Comparison of ENCODE assay signal across 23 cellular contexts in genomic region chr11:78786746-78787145, GRCh38.
"Had no signal": no experiment of that assay in that cellular context is flagged by ENCODE, and none has a peak within 500 bp of the region (broad histone marks: within the 10 kb centered on the region; RNA-seq: fewer than 3 reads in every experiment).

No MANE protein-coding gene starts in this region.

- H3K27ac ChIP-seq: HL-60, SJSA1, SK-N-MC had no signal

- H3K27me3 ChIP-seq: MG63, SJSA1 had no signal

- H3K4me3 ChIP-seq: MG63, SJSA1, SK-N-MC had no signal

- H3K9me3 ChIP-seq: MG63, SJSA1 had no signal

- DNase-seq: Karpas-422, KG1, MG63, NCI-H1092, NCI-H1105 treated with DMSO at 0.1 percent for 48 hours, NCI-H1417 treated with DMSO at 0.1 percent for 48 hours, NCI-H146, NCI-H1694 treated with DMSO at 0.1 percent for 48 hours, NCI-H2029, NCI-H2081 treated with DMSO at 0.1 percent for 48 hours, NCI-H2171, NCI-H226, NCI-H446, NCI-H510A, NCI-H524 treated with DMSO at 0.1 percent for 48 hours, NCI-H69, NCI-H774, Right ventricle myocardium superior, RPMI8226, SIG-M5 had no signal

- H3K36me3 ChIP-seq: MG63, SJSA1 had no signal
